Comparison of ENCODE assay signal across 8 cellular contexts in the genomic region with DNA sequence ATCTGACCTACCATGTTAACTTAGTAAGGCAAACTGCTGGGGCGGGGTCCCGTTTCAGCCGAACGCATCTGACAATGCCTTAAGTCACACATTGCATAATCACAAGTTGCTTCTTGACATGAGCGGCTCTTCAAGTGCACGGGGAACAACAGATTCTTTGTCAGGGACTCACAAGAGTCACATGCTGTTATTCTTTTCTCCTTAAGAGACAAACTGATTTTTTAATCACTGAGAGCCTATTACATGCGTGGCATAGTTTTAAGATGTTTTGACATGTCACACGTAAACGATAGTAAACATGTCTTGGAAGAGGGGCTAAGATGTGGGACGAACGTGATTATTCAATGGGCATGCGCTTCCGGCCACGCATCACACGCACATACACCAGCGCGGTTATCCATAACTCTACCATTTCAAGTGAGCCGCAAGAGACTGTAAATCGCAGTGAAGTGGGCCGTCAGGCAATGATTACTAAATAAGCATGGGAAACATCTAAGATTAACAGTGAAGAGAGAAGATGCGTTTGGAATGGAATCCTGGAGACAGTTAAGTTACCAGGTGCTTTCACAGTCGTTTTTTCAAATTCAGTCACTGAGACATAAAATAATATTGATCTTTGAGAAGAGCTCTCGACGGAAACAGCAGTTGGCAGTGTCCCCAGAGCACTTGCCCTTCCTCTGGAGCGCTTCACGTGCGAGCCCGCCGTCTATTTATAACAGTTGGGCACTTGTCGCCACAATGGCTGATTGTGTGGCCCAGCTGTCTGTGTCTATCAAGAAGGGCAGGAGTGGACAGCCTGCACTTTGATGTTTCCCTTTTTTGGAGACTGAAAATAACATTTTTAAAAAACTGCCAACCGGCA.
DNase-seq lines count a peak whose midpoint lies in the region; ATAC-seq, FAIRE-seq and TF ChIP-seq lines count a peak whose summit lies in the region.

No MANE protein-coding gene starts in this region.

- ATAC-seq in GM18519 (IDR thresholded peaks at IDR 0.05; ENCODE audit: low FRiP score, unreplicated experiment): no peak

- H3K4me3 Mint-ChIP-seq in HFFc6 (peak overlapping the region; percentile 79), neural crest cell (peak overlapping the region; percentile 58)

- H3K27me3 Mint-ChIP-seq in HFFc6 (ENCODE audit: insufficient read depth): peaks cover 3% of the 10 kb centered on the region
- H3K27me3 Mint-ChIP-seq in neural crest cell (ENCODE audit: low read depth): no peaks in the 10 kb centered on the region

- no peaks in the 10 kb centered on the region for H3K27me3 ChIP-seq in esophagus (ENCODE audit: control insufficient read depth in 1 of 2, insufficient read depth in 2 of 2, low read length in 2 of 2)

- FAIRE-seq in D721Med (lab: Jason Lieb, UNC): no peak

- TF ChIP-seq CTCF in HFFc6 (IDR thresholded peaks at IDR 0.05): no peak
- TF ChIP-seq CTCF in neural crest cell (conservative IDR thresholded peaks at IDR 0.05): no peak
- no peak for TF ChIP-seq CTCF in D721Med (IDR thresholded peaks at IDR 0.05; ENCODE audit: insufficient read depth, missing control alignments)

- no peaks in the 10 kb centered on the region for H3K36me3 ChIP-seq in esophagus (ENCODE audit: control insufficient read depth in 2 of 2, insufficient read depth in 2 of 2, low read length in 1 of 2)

- no peaks in the 10 kb centered on the region for H3K9me3 ChIP-seq in esophagus (ENCODE audit: control insufficient read depth in 2 of 2, insufficient read depth in 1 of 2, low read depth in 1 of 2, low read length in 1 of 2)

- H3K4me3 ChIP-seq in esophagus (ENCODE audit: low read depth in 1 of 2, low read length in 2 of 2): peak overlapping the region in 1 of 2 donors; percentile 4

- peaks cover 61% of the 10 kb centered on the region for H3K4me1 Mint-ChIP-seq in HFFc6 (ENCODE audit: low read depth)
- peaks cover 41% of the 10 kb centered on the region for H3K4me1 Mint-ChIP-seq in neural crest cell

- H3K36me3 Mint-ChIP-seq in HFFc6 (ENCODE audit: low read depth) (peaks cover 10% of the 10 kb centered on the region; the same call in 1 of the 2 replicates), neural crest cell (ENCODE audit: low read depth) (peaks cover 2% of the 10 kb centered on the region)

- H3K9me3 Mint-ChIP-seq in HFFc6 (no peaks in the 10 kb centered on the region), neural crest cell (no peaks in the 10 kb centered on the region)

- DNase-seq in HFFc6 (peak; percentile 71), NOMO-1 treated with dmso at 0.1 percent for 144 hours (lab: John Stamatoyannopoulos, UW; ENCODE audit: unreplicated experiment) (peak; percentile 64), neural crest cell (ENCODE audit: low read depth, low spot score) (no peak), D721Med (ENCODE audit: insufficient read length, low spot score) (no peak), iPS-NIHi11 (ENCODE audit: low spot score) (no peak)
- DNase-seq in activated T-cell treated with anti-CD3 and anti-CD28 coated beads, Interleukin-2, amount 50 U/mL, for 48 hours: no peak

- H3K27ac Mint-ChIP-seq in HFFc6: peak overlapping the region; percentile 90
- peak overlapping the region; percentile 93 for H3K27ac Mint-ChIP-seq in neural crest cell (ENCODE audit: unreplicated experiment)

- peaks cover 5% of the 10 kb centered on the region in 2 donors for H3K4me1 ChIP-seq in esophagus (ENCODE audit: control insufficient read depth in 2 of 2, insufficient read depth in 2 of 2, low read length in 1 of 2)

- WGBS in esophagus, 2 donors: 35 to 36% methylated on average over 31 of the region's 31 CpGs

- H3K27ac ChIP-seq in esophagus (ENCODE audit: low read depth in 2 of 2, low read length in 1 of 2): peak overlapping the region; percentile 71 to 85

Comparison
In these comparisons a context has a peak if more than half of its experiments do, and no peak if none do; other contexts are left out.
1. DNase-seq: peak in HFFc6 (single experiment) and NOMO-1 treated with dmso at 0.1 percent for 144 hours (single experiment); none in neural crest cell (single experiment), D721Med (single experiment), iPS-NIHi11 (single experiment) and activated T-cell treated with anti-CD3 and anti-CD28 coated beads, Interleukin-2, amount 50 U/mL, for 48 hours (0 of 2).